18 cellular contexts compared by ENCODE assay signal in genomic region chr20:20759132-20759531, GRCh38. TPM values are rescaled to one million over a fixed set of nuclear protein-coding genes. Genes with fewer than 3 reads are reported as not detected.
A peak's percentile ranks its signal among the peaks of the same experiment; 100 is the strongest.
DNase-seq lines count a peak whose midpoint lies in the region; ATAC-seq, FAIRE-seq and TF ChIP-seq lines count a peak whose summit lies in the region.
"Had no signal": no experiment of that assay in that cellular context is flagged by ENCODE, and none has a peak within 500 bp of the region (broad histone marks: within the 10 kb centered on the region; RNA-seq: fewer than 3 reads in every experiment).

No MANE protein-coding gene starts in this region.

- H3K27ac ChIP-seq in VCaP (peak overlapping the region; percentile 100), lower lobe of right lung (peak overlapping the region; percentile 71), substantia nigra (ENCODE audit: low read depth, low read length, poor library complexity, severe bottlenecking) (peak overlapping the region; percentile 44)

- H3K27me3 ChIP-seq in lower lobe of right lung (ENCODE audit: low read depth), result no peaks in the 10 kb centered on the region

- intact Hi-C loops in lower lobe of right lung (cut with DNase I), result no loop called here

- H3K4me1 ChIP-seq in lower lobe of right lung, result peaks cover 39% of the 10 kb centered on the region

- ATAC-seq in lower lobe of right lung, result peak in 1 of 2 donors; percentile 43
- ATAC-seq: stimulated activated naive CD8-positive, alpha-beta T cell treated with anti-CD3 and anti-CD28 coated beads, Interleukin-15, amount 100 ng/mL, for 72 hours had no signal

- DNase-seq in DMS153 (lab: John Stamatoyannopoulos, UW) (peak; percentile 22), DMS153 treated with DMSO at 0.1 percent for 48 hours (lab: John Stamatoyannopoulos, UW; ENCODE audit: unreplicated experiment) (no peak), lower lobe of right lung (no peak), substantia nigra (lab: John Stamatoyannopoulos, UW) (no peak), iPS-NIHi7 (ENCODE audit: extremely low spot score) (no peak), NCI-H2029 (lab: John Stamatoyannopoulos, UW) (no peak), RCC 7860 (ENCODE audit: low spot score) (no peak)
- DNase-seq: 8988T; activated gamma-delta T cell; aorta; C1 segment of cervical spinal cord; dorsolateral prefrontal cortex; EL; HCEC 1CT; SK-N-SH; stimulated activated CD4-positive, alpha-beta T cell treated with anti-CD3 and anti-CD28 coated beads, Interleukin-12 subunit alpha, Interleukin-12 subunit beta, amount 100 ng/mL, for 4 hours; stimulated activated naive CD8-positive, alpha-beta T cell treated with anti-CD3 and anti-CD28 coated beads, Interleukin-15, amount 100 ng/mL, for 72 hours had no signal

- FAIRE-seq in RCC 7860 (lab: Jason Lieb, UNC), result no peak

- no peak for TF ChIP-seq CTCF in VCaP (conservative IDR thresholded peaks at IDR 0.05)
- no peak for TF ChIP-seq CTCF in lower lobe of right lung (IDR thresholded peaks at IDR 0.05)

- H3K9me3 ChIP-seq in lower lobe of right lung, result no peaks in the 10 kb centered on the region
- H3K9me3 ChIP-seq: SK-N-SH had no signal

- no peak overlapping the region for H3K4me3 ChIP-seq in lower lobe of right lung
- H3K4me3 ChIP-seq: dorsolateral prefrontal cortex had no signal

- H3K36me3 ChIP-seq in lower lobe of right lung, result no peaks in the 10 kb centered on the region

RNA-seq across cellular contexts. Expression of gene RALGAPA2, which starts 46.7 kb away (rescaled TPM):
- 73.8 TPM for total RNA-seq in lower lobe of right lung

Comparison
In these comparisons a context has a peak if more than half of its experiments do, and no peak if none do; other contexts are left out.
1. H3K27ac ChIP-seq: peak in every context shown above with its lines; median percentile 100 in VCaP; 71 in lower lobe of right lung; 44 in substantia nigra.